ENCODE assay signal across 2 cellular contexts in genomic region chr17:38864636-38865398, GRCh38.
TF ChIP-seq lines count a peak whose summit lies in the region.

No MANE protein-coding gene starts in this region.

TF ChIP-seq in IMR-90, 13 proteins besides CTCF, POLR2A, EP300 and RAD21:
- TF ChIP-seq MAZ (IDR thresholded peaks at IDR 0.05; ENCODE audit: borderline replicate concordance, low read depth, low read length), result no peak

TF ChIP-seq in WTC11, 78 proteins besides CTCF, POLR2A, EP300 and RAD21:
- TF ChIP-seq ZNF281 (CRISPR knock-in tag; IDR thresholded peaks at IDR 0.05) (no peak), NR1H2 (CRISPR knock-in tag; IDR thresholded peaks at IDR 0.05) (no peak), ZNF423 (CRISPR knock-in tag; IDR thresholded peaks at IDR 0.05) (no peak), CDX4 (CRISPR knock-in tag; IDR thresholded peaks at IDR 0.05; ENCODE audit: borderline replicate concordance) (no peak), ZSCAN18 (CRISPR knock-in tag; IDR thresholded peaks at IDR 0.05) (no peak), FOXJ3 (CRISPR knock-in tag; IDR thresholded peaks at IDR 0.05; ENCODE audit: borderline replicate concordance) (no peak), CREM (CRISPR knock-in tag; IDR thresholded peaks at IDR 0.05) (no peak), E2F5 (CRISPR knock-in tag; IDR thresholded peaks at IDR 0.05) (no peak), HMGA2 (CRISPR knock-in tag; IDR thresholded peaks at IDR 0.05) (no peak)
